ENCODE assay signal across 8 cellular contexts in the genomic region with DNA sequence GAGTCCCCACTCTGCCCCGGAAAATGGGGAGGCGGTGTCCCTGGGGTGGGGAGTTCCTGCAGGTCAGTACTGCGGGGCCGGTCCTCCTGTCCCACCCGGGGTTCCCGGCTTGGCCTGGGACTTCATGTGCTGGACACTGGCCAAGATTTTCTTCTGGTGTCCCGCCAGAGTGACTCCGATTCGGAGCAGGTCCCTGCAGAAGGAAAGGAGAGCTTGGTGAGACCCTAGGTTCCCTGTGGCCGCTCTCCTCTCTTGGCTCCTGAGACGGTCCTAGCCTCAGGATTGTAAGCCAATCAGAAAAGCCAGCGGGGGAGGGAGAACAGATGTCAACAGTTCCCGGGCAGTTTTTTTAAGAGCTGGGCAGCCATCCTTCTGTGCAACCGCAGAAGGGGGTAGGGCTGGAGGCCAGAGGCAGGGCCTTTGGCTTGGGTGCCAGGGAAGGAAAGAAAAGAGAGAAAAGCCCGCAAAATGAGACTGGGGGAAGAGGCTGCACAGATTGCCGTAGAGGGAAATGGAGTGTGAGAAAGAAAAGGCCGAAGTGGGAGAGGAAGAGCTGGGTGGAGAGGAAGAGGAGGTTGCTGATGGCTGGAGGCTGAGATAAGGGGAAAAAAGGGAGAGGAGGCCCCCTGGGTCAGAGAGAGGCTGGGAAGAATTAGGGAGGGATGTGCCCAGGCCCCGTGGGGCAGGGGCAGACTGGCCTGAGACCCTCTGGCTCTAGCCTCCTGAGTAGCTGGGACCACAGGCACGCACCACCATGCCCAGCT. TPM values are rescaled to one million over a fixed set of nuclear protein-coding genes. Genes with fewer than 3 reads are reported as not detected.
A peak's percentile ranks its signal among the peaks of the same experiment; 100 is the strongest.
DNase-seq lines count a peak whose midpoint lies in the region; ATAC-seq and TF ChIP-seq lines count a peak whose summit lies in the region.

No MANE protein-coding gene starts in this region.

- peaks cover 25 to 26% of the 10 kb centered on the region in 2 donors for H3K27me3 Mint-ChIP-seq in effector memory CD8-positive, alpha-beta T cell

- TF ChIP-seq EP300 in upper lobe of left lung (IDR thresholded peaks at IDR 0.05): no peak

- in situ Hi-C loops in SK-MEL-5 (cut with HindIII; ENCODE audit: low pct_unique_long_range_greater_than_20kb, low sequenced_read_pairs): no loop called here

- peaks cover 9% of the 10 kb centered on the region for H3K4me1 ChIP-seq in HEK293 (ENCODE audit: control insufficient read depth, insufficient read depth, low read length)
- peaks cover 40 to 59% (median 44%) of the 10 kb centered on the region in 4 donors for H3K4me1 ChIP-seq in upper lobe of left lung

- H3K9me3 ChIP-seq in AG04450 (ENCODE audit: control insufficient read depth, insufficient read depth, low read length) (no peaks in the 10 kb centered on the region; the same call in 1 of the 2 replicates), HEK293 (ENCODE audit: control insufficient read depth, insufficient read depth, low read depth, low read length) (no peaks in the 10 kb centered on the region), MG63 (no peaks in the 10 kb centered on the region), upper lobe of left lung (no peaks in the 10 kb centered on the region)

- CTCF ChIA-PET in AG04450 (lab: Charles Lee): interaction anchor here (0.5 to 2.3 kb wide), 4 partner anchors 24 to 103 kb away, joined by 3 to 11 read pairs (median 4); partner anchors contain the start of genes POP7 and SLC12A9
- CTCF ChIA-PET in HEK293 (lab: Yijun Ruan, JAX): interaction anchor here (0.6 to 0.8 kb wide), 5 partner anchors 8 to 1404 kb away, joined by 3 to 4 read pairs (median 3); partner anchors contain the start of gene SLC12A9

- H3K9me3 Mint-ChIP-seq in effector memory CD8-positive, alpha-beta T cell: no peaks in the 10 kb centered on the region

- H3K36me3 ChIP-seq in HEK293 (ENCODE audit: control insufficient read depth in 2 of 2, insufficient read depth in 1 of 2, low read length in 2 of 2) (peaks cover 29 to 48% of the 10 kb centered on the region in 2 experiments; a peak in 2 of 3 replicates), MG63 (peaks cover 41% of the 10 kb centered on the region), upper lobe of left lung (peaks cover 0 to 50% (median 29%) of the 10 kb centered on the region in 4 donors)

- WGBS in upper lobe of left lung, 2 donors: 15 to 19% methylated on average over 12 to 19 of the region's 19 CpGs

- H3K36me3 Mint-ChIP-seq in effector memory CD8-positive, alpha-beta T cell (ENCODE audit: insufficient read depth): no peaks in the 10 kb centered on the region

- DNase-seq in AG04450 (ENCODE audit: low read depth, low spot score) (peak; percentile 63), GM12865 (ENCODE audit: low read depth) (peak; percentile 89), MG63 (peak; percentile 89), SK-MEL-5 (ENCODE audit: low read depth, low spot score) (peak; percentile 97), mesenteric fat pad (ENCODE audit: low spot score) (peak; percentile 92), upper lobe of left lung (peak in 1 of 2 donors; percentile 84)
- peak in 2 of 3 experiments; percentile 16 for DNase-seq in effector memory CD8-positive, alpha-beta T cell

- H3K4me3 Mint-ChIP-seq in effector memory CD8-positive, alpha-beta T cell: peak overlapping the region in 1 of 2 donors; percentile 26

- TF ChIP-seq POLR2A in upper lobe of left lung (IDR thresholded peaks at IDR 0.05): no peak

- TF ChIP-seq CTCF in AG04450 (IDR thresholded peaks at IDR 0.05; ENCODE audit: low read depth, low read length) (no peak), GM12865 (IDR thresholded peaks at IDR 0.05; ENCODE audit: insufficient read depth, low read depth, low read length, missing control alignments) (no peak), HEK293 (tag by site-specific recombination; IDR thresholded peaks at IDR 0.05) (no peak), upper lobe of left lung (IDR thresholded peaks at IDR 0.05) (no peak)

- peak overlapping the region; percentile 73 for H3K27ac ChIP-seq in AG04450 (ENCODE audit: low read depth, low read length)
- H3K27ac ChIP-seq in HEK293 (ENCODE audit: extremely low read depth, low read depth, low read length): 0 out of 2 replicates have a peak overlapping the region, but pooled peaks have one; percentile 41
- H3K27ac ChIP-seq in upper lobe of left lung: peak overlapping the region; percentile 23 to 78 (median 72)

- H3K4me1 Mint-ChIP-seq in effector memory CD8-positive, alpha-beta T cell (ENCODE audit: low read depth in 2 of 2): peaks cover 0 to 6% of the 10 kb centered on the region in 2 donors

- H3K27me3 ChIP-seq in AG04450 (ENCODE audit: control insufficient read depth, insufficient read depth, low read length) (no peaks in the 10 kb centered on the region), MG63 (no peaks in the 10 kb centered on the region), upper lobe of left lung (no peaks in the 10 kb centered on the region)

- POLR2A ChIA-PET in AG04450 (lab: Yijun Ruan, JAX): interaction anchor here (0.5 to 0.8 kb wide), 8 partner anchors 8 to 1244 kb away, joined by 3 to 13 read pairs (median 4); partner anchors contain the start of genes EPHB4, POP7 and SRRT
- POLR2A ChIA-PET in HEK293 (lab: Yijun Ruan, JAX): interaction anchor here (0.6 to 3.0 kb wide), 7 partner anchors 9 to 72 kb away, joined by 3 to 15 read pairs (median 5); partner anchors contain the start of genes EPHB4, SLC12A9 and SRRT

- H3K4me3 ChIP-seq in AG04450 (ENCODE audit: low read depth, low read length) (no peak overlapping the region), GM12865 (ENCODE audit: low read depth, low read length) (peak overlapping the region; percentile 47), HEK293 (ENCODE audit: low read depth, low read length) (no peak overlapping the region), MG63 (no peak overlapping the region), upper lobe of left lung (peak overlapping the region in 3 of 4 donors; percentile 16 to 28 (median 26))

- no peak overlapping the region for H3K27ac Mint-ChIP-seq in effector memory CD8-positive, alpha-beta T cell

- peak; percentile 86 for ATAC-seq in effector memory CD8-positive, alpha-beta T cell (replicated peaks)
- ATAC-seq in upper lobe of left lung (ENCODE audit: low FRiP score in 2 of 2): peak; percentile 91

TF ChIP-seq in HEK293, 187 proteins besides CTCF, POLR2A, EP300 and RAD21 (continues in another document):
- TF ChIP-seq TCF7L2 (IDR thresholded peaks at IDR 0.05; ENCODE audit: borderline replicate concordance, low read depth, low read length) (no peak), ZBTB49 (tag by site-specific recombination; IDR thresholded peaks at IDR 0.05; ENCODE audit: low read depth) (no peak), GLIS2 (tag by site-specific recombination; IDR thresholded peaks at IDR 0.05) (peak; percentile 52), PRDM1 (tag by site-specific recombination; IDR thresholded peaks at IDR 0.05) (no peak), ZNF19 (tag by site-specific recombination; IDR thresholded peaks at IDR 0.05; ENCODE audit: low read depth) (no peak), SCRT2 (tag by site-specific recombination; IDR thresholded peaks at IDR 0.05) (peak; percentile 35; the same call in 1 of the 2 replicates), SP2 (tag by site-specific recombination; IDR thresholded peaks at IDR 0.05) (peak; percentile 38), WT1 (tag by site-specific recombination; IDR thresholded peaks at IDR 0.05) (0 out of 2 replicates have a peak, but pooled peaks have one; percentile 24), ZNF366 (tag by site-specific recombination; conservative IDR thresholded peaks at IDR 0.05) (peak; percentile 62)
- TF ChIP-seq, protein P1, sequence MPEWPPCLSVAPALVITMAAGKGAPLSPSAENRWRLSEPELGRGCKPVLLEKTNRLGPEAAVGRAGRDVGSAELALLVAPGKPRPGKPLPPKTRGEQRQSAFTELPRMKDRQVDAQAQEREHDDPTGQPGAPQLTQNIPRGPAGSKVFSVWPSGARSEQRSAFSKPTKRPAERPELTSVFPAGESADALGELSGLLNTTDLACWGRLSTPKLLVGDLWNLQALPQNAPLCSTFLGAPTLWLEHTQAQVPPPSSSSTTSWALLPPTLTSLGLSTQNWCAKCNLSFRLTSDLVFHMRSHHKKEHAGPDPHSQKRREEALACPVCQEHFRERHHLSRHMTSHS (tag by site-specific recombination; IDR thresholded peaks at IDR 0.05): no peak

RNA-seq across cellular contexts. Expression of gene EPHB4, which starts 23.7 kb away (rescaled TPM):
- polyA plus RNA-seq in AG04450 (2011; rRNA removed): 43.8 and 46.5 TPM in 2 replicates
- polyA minus RNA-seq in AG04450 (2011; rRNA and poly(A)+ RNA removed): 85.2 and 108 TPM in 2 replicates
- 42.7 and 72.5 TPM in 2 replicates for total RNA-seq in MG63 (2014; rRNA removed; shearing (Covaris generic); ENCODE audit: low replicate concordance)
- 37.3 and 45.2 TPM in 2 replicates for total RNA-seq in SK-MEL-5 (2014; rRNA removed; shearing (Covaris generic))
- 48.3 and 61.3 TPM in 2 replicates for polyA plus RNA-seq in SK-MEL-5 (2015; cell fraction: cytosol; rRNA removed)
- 49.8 and 54.2 TPM in 2 replicates for polyA plus RNA-seq in SK-MEL-5 (2015; cell fraction: nucleus; rRNA removed)
- total RNA-seq in mesenteric fat pad (45.6 TPM), upper lobe of left lung (10 to 100 TPM; 36.7 to 96.5 (median 56.6) TPM)

RNA-seq across cellular contexts. Expression of gene SLC12A9, which starts 48.9 kb away (rescaled TPM):
- polyA plus RNA-seq in AG04450 (2011; rRNA removed): 10.8 and 11.2 TPM in 2 replicates
- polyA minus RNA-seq in AG04450 (2011; rRNA and poly(A)+ RNA removed): 16.0 and 17.3 TPM in 2 replicates
- total RNA-seq in MG63 (2014; rRNA removed; shearing (Covaris generic); ENCODE audit: low replicate concordance): 12.0 and 13.6 TPM in 2 replicates
- 13.1 and 16.6 TPM in 2 replicates for total RNA-seq in SK-MEL-5 (2014; rRNA removed; shearing (Covaris generic))
- polyA plus RNA-seq in SK-MEL-5 (2015; cell fraction: cytosol; rRNA removed): 25.1 and 30.9 TPM in 2 replicates
- 119 and 144 TPM in 2 replicates for polyA plus RNA-seq in SK-MEL-5 (2015; cell fraction: nucleus; rRNA removed)
- total RNA-seq in mesenteric fat pad: 21.7 TPM
- 10 to 100 TPM; 14.5 to 50.1 (median 43.9) TPM for total RNA-seq in upper lobe of left lung

Comparison
In these comparisons a context has a peak if more than half of its experiments do, and no peak if none do; other contexts are left out.
1. H3K4me3 ChIP-seq: peak in GM12865 (single experiment) and upper lobe of left lung (3 of 4); none in AG04450 (single experiment), HEK293 (single experiment) and MG63 (single experiment).
2. Peak in every context shown above with its lines, with median percentiles within 50 percentile points of each other: H3K27ac ChIP-seq.